ENCODE assay signal across 8 cellular contexts in genomic region chr10:22339761-22340361, GRCh38.
A peak's percentile ranks its signal among the peaks of the same experiment; 100 is the strongest.
DNase-seq lines count a peak whose midpoint lies in the region; ATAC-seq and TF ChIP-seq lines count a peak whose summit lies in the region.

No MANE protein-coding gene starts in this region.

- H3K27ac ChIP-seq in caudate nucleus (ENCODE audit: low read depth, low read length), result peak overlapping the region; percentile 56
- peak overlapping the region; percentile 53 for H3K27ac ChIP-seq in muscle layer of duodenum (ENCODE audit: low read length)

- peaks cover 5 to 37% of the 10 kb centered on the region in 2 donors for H3K4me1 ChIP-seq in muscle layer of duodenum (ENCODE audit: control insufficient read depth in 1 of 2, insufficient read depth in 2 of 2, low read length in 2 of 2)

- no peak for ATAC-seq in GM21786 (IDR thresholded peaks at IDR 0.05; ENCODE audit: unreplicated experiment)

- peak overlapping the region; percentile 58 for H3K4me3 ChIP-seq in LNCaP clone FGC (ENCODE audit: low read depth, low read length)
- peak overlapping the region; percentile 62 to 73 for H3K4me3 ChIP-seq in muscle layer of duodenum (ENCODE audit: low read depth in 1 of 2, low read length in 2 of 2)

- H3K9me3 ChIP-seq in muscle layer of duodenum (ENCODE audit: control insufficient read depth in 1 of 2, low read length in 2 of 2), result peaks cover 0 to 32% of the 10 kb centered on the region in 2 donors

- peak; percentile 78 for DNase-seq in DMS53 treated with DMSO at 0.1 percent for 48 hours (lab: John Stamatoyannopoulos, UW; ENCODE audit: unreplicated experiment)
- DNase-seq in LNCaP clone FGC (ENCODE audit: low read depth), result peak; percentile 58
- DNase-seq in caudate nucleus (lab: John Stamatoyannopoulos, UW), result no peak
- no peak for DNase-seq in RKO (ENCODE audit: low spot score)
- DNase-seq in MV-4-11 (lab: John Stamatoyannopoulos, UW), result no peak
- DNase-seq in SHP77 treated with DMSO at 0.1 percent for 48 hours (lab: John Stamatoyannopoulos, UW), result no peak

- H3K27me3 ChIP-seq in muscle layer of duodenum (ENCODE audit: low read depth, low read length), result peaks cover 82% of the 10 kb centered on the region

- no peaks in the 10 kb centered on the region for H3K36me3 ChIP-seq in muscle layer of duodenum (ENCODE audit: control insufficient read depth in 1 of 2, insufficient read depth in 2 of 2, low read length in 2 of 2)

- no peak for TF ChIP-seq CTCF in LNCaP clone FGC (IDR thresholded peaks at IDR 0.05; ENCODE audit: control insufficient read depth, extremely low read depth, insufficient read depth)

Comparison
In these comparisons a context has a peak if more than half of its experiments do, and no peak if none do; other contexts are left out.
1. DNase-seq: peak in DMS53 treated with DMSO at 0.1 percent for 48 hours (single experiment) and LNCaP clone FGC (single experiment); none in caudate nucleus (0 of 61), RKO (single experiment), MV-4-11 (single experiment) and SHP77 treated with DMSO at 0.1 percent for 48 hours (single experiment).